In the genomic region with DNA sequence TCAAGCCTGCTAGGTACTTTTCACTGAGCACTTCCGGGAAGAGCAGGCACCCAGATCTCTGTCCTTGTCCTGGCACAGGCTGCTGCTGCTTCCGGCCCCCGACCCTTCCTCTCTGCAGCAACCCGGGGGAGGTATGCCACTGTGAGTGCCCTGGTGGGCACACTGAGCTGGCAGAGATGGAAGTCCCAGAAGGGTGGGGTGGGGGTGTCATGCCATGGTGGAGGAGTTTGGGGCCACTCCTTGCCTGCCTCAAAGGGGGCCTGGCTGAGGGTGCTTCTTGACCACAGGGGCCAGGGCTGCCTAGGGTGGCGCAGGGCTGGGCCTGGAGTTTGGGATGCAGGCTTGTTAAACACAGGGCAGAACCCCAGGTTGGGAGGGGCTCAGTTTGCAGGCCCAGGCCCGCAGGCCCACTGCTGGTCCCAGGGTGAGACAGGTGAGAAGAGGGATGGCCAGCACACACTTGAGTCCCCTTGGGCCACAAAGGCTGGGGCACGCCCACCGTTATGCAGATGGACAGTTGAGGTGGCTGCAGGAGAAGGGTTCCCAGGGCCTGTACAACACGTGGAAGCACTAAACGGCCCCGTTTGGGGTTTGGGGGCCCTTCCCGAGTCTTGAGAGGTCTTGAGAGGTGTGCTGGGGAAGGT, we compare ENCODE assay signal across 25 cellular contexts. TPM values are rescaled to one million over a fixed set of nuclear protein-coding genes. Genes with fewer than 3 reads are reported as not detected.
DNase-seq lines count a peak whose midpoint lies in the region; FAIRE-seq and TF ChIP-seq lines count a peak whose summit lies in the region.
"Had no signal": no experiment of that assay in that cellular context is flagged by ENCODE, and none has a peak within 500 bp of the region (broad histone marks: within the 10 kb centered on the region; RNA-seq: fewer than 3 reads in every experiment).

No MANE protein-coding gene starts in this region.

- no peaks in the 10 kb centered on the region for H3K79me2 ChIP-seq in osteoblast (ENCODE audit: insufficient read depth, low read length)

- TF ChIP-seq POLR2A in GM12891 (IDR thresholded peaks at IDR 0.05; ENCODE audit: low read depth, low read length), result no peak

- H4K20me1 ChIP-seq in osteoblast (ENCODE audit: insufficient read depth, low read length), result no peaks in the 10 kb centered on the region

- H3K4me2 ChIP-seq in osteoblast (ENCODE audit: insufficient read depth, low read length), result no peak overlapping the region

- no peak overlapping the region for H2AFZ ChIP-seq in osteoblast (ENCODE audit: low read length)

- H3K36me3 ChIP-seq in H7 (replicated peaks; ENCODE audit: control insufficient read depth, insufficient read depth, low read length) (no peaks in the 10 kb centered on the region), osteoblast (ENCODE audit: insufficient read depth, low read length) (no peaks in the 10 kb centered on the region)
- H3K36me3 ChIP-seq: Peyer's patch had no signal

- H3K4me1 ChIP-seq in osteoblast (ENCODE audit: insufficient read depth, low read length), result no peaks in the 10 kb centered on the region
- H3K4me1 ChIP-seq: Peyer's patch had no signal

- DNase-seq in H7 (peak; percentile 39), caudate nucleus (lab: John Stamatoyannopoulos, UW) (no peak), osteoblast (ENCODE audit: insufficient read length, low spot score, missing footprints) (peak; percentile 77), HUDEP-2 (lab: John Stamatoyannopoulos, UW; ENCODE audit: unreplicated experiment in 76 of 76) (no peak), GM12891 (ENCODE audit: insufficient read length, low spot score) (no peak), C1 segment of cervical spinal cord (lab: John Stamatoyannopoulos, UW) (no peak)
- DNase-seq: ACHN; activated CD4-positive, alpha-beta memory T cell treated with anti-CD3 and anti-CD28 coated beads, Interleukin-2, amount 10 ng/mL, durations not matched to agents 7 days and 5 days; activated CD4-positive, alpha-beta T cell treated with anti-CD3 and anti-CD28 coated beads for 1 hour; activated CD8-positive, alpha-beta memory T cell treated with anti-CD3 and anti-CD28 coated beads, Interleukin-2, amount 50 U/mL, for 4 hours; activated naive CD4-positive, alpha-beta T cell; activated naive CD8-positive, alpha-beta T cell treated with anti-CD3 and anti-CD28 coated beads, Interleukin-2, amount 50 U/mL, for 24 hours; NCI-H1048; NCI-H1694; SHP77 treated with DMSO at 0.1 percent for 48 hours; trophoblast cell had no signal

- H3K27me3 ChIP-seq in H7 (ENCODE audit: control insufficient read depth, insufficient read depth, low read length) (no peaks in the 10 kb centered on the region), osteoblast (ENCODE audit: insufficient read depth, low read length) (no peaks in the 10 kb centered on the region)
- H3K27me3 ChIP-seq: Peyer's patch had no signal

- H3K27ac ChIP-seq in caudate nucleus (ENCODE audit: low read depth, low read length), result peak overlapping the region; percentile 100
- H3K27ac ChIP-seq in osteoblast (ENCODE audit: low read depth, low read length), result no peak overlapping the region
- H3K27ac ChIP-seq: Peyer's patch had no signal

- FAIRE-seq in GM12891 (lab: Jason Lieb, UNC), result no peak
- FAIRE-seq: G401.6, islet of Langerhans had no signal

- no peak for TF ChIP-seq CTCF in osteoblast (IDR thresholded peaks at IDR 0.05; ENCODE audit: extremely low read depth, low read depth, low read length)

- H3K9me3 ChIP-seq in osteoblast (ENCODE audit: low read depth, low read length), result no peaks in the 10 kb centered on the region
- H3K9me3 ChIP-seq: Peyer's patch had no signal

- H3K4me3 ChIP-seq in H7 (ENCODE audit: insufficient read depth, low read depth, low read length), result no peak overlapping the region
- H3K4me3 ChIP-seq in osteoblast (ENCODE audit: insufficient read depth, low read length), result no peak overlapping the region
- H3K4me3 ChIP-seq: Peyer's patch had no signal

TF ChIP-seq in GM12891, 5 proteins besides CTCF, POLR2A, EP300 and RAD21:
- no peak for TF ChIP-seq TAF1 (IDR thresholded peaks at IDR 0.05; ENCODE audit: low read depth, low read length)
- TF ChIP-seq POLR2AphosphoS5 (IDR thresholded peaks at IDR 0.05; ENCODE audit: low read depth, low read length), result no peak
- no peak for TF ChIP-seq PAX5 (IDR thresholded peaks at IDR 0.05; ENCODE audit: insufficient read depth, low read length, severe bottlenecking)
- TF ChIP-seq SPI1 (IDR thresholded peaks at IDR 0.05; ENCODE audit: low read depth, low read length), result no peak
- no peak for TF ChIP-seq POU2F2 (IDR thresholded peaks at IDR 0.05; ENCODE audit: low read depth, low read length)

RNA-seq across cellular contexts. Expression of gene TMEM235, which starts 8.7 kb away (rescaled TPM):
- total RNA-seq in H7 (2014; rRNA removed; shearing (Covaris generic)), result not detected in 2 replicates
- not detected in 2 replicates for total RNA-seq in osteoblast
- polyA plus RNA-seq in GM12891 (2012; ENCODE audit: low read depth, missing spikeins), result not detected
- total RNA-seq: activated CD4-positive, alpha-beta memory T cell treated with anti-CD3 and anti-CD28 coated beads, Interleukin-2, amount 10 ng/mL, durations not matched to agents 7 days and 5 days; cardiac septum; liver; Peyer's patch; sciatic nerve had no signal
- polyA plus RNA-seq: BJ, esophagus, IgD-negative memory B cell had no signal

RNA-seq across cellular contexts. Expression of gene BIRC5, which starts 26.1 kb away (rescaled TPM):
- 152 and 154 TPM in 2 replicates for total RNA-seq in H7 (2014; rRNA removed; shearing (Covaris generic))
- total RNA-seq in osteoblast, result 8.0 and 11.5 TPM in 2 replicates
- 41.8 TPM for polyA plus RNA-seq in GM12891 (2012; ENCODE audit: low read depth, missing spikeins)

RNA-seq across cellular contexts. Expression of gene AFMID, which starts 53.0 kb away (rescaled TPM):
- total RNA-seq in H7 (2014; rRNA removed; shearing (Covaris generic)), result 36.4 and 43.0 TPM in 2 replicates
- total RNA-seq in osteoblast, result 20.0 and 23.2 TPM in 2 replicates
- polyA plus RNA-seq in GM12891 (2012; ENCODE audit: low read depth, missing spikeins), result 38.8 TPM

RNA-seq across cellular contexts. Expression of gene TK1, which starts 53.3 kb away (rescaled TPM):
- 48.4 and 56.5 TPM in 2 replicates for total RNA-seq in H7 (2014; rRNA removed; shearing (Covaris generic))
- total RNA-seq in osteoblast, result 17.7 and 23.9 TPM in 2 replicates
- 82.5 TPM for polyA plus RNA-seq in GM12891 (2012; ENCODE audit: low read depth, missing spikeins)

Comparison
In these comparisons a context has a peak if more than half of its experiments do, and no peak if none do; other contexts are left out.
1. DNase-seq: peak in H7 (single experiment) and osteoblast (single experiment); none in caudate nucleus (0 of 61), HUDEP-2 (0 of 76), GM12891 (single experiment) and C1 segment of cervical spinal cord (0 of 14).
2. RNA of gene BIRC5, which starts 26.1 kb away (total RNA-seq): 152 to 154 TPM in H7; 8.0 to 11.5 TPM in osteoblast; every median in the first group is over 10 times any median in the second.